ENCODE assay signal across 1 cellular context in genomic region chr7:6008668-6009611, GRCh38.
A peak's percentile ranks its signal among the peaks of the same experiment; 100 is the strongest.
TF ChIP-seq lines count a peak whose summit lies in the region.

TSS of gene AIMP2 (plus strand) at chr7:6009272. CDS start at chr7:6009364, 92 bp downstream.
TSS of gene PMS2 (minus strand) at chr7:6009049. CDS start at chr7:6009019, 30 bp downstream.

TF ChIP-seq in K562, 482 proteins besides CTCF, POLR2A, EP300 and RAD21 (continued from another document and continues in another):
- TF ChIP-seq CTBP1 (IDR thresholded peaks at IDR 0.05; ENCODE audit: borderline replicate concordance) = peak; percentile 79
- TF ChIP-seq TRIM24 (IDR thresholded peaks at IDR 0.05) = peak in 1 of 2 experiments; percentile 48; a peak in 1 of 4 replicates
- peak; percentile 99 for TF ChIP-seq ZNF511 (CRISPR knock-in tag; IDR thresholded peaks at IDR 0.05)
- peak; percentile 78 for TF ChIP-seq ZNF644 (tag; IDR thresholded peaks at IDR 0.05; ENCODE audit: low read depth)
- peak; percentile 96 for TF ChIP-seq NR2C1 (IDR thresholded peaks at IDR 0.05)
- TF ChIP-seq NR2C1 (tag; IDR thresholded peaks at IDR 0.05) = peak; percentile 97
- no peak for TF ChIP-seq EWSR1 (IDR thresholded peaks at IDR 0.05; ENCODE audit: borderline replicate concordance, low read depth, partially characterized antibody)
- peak; percentile 81; the same call in 1 of the 2 replicates for TF ChIP-seq ZNF165 (CRISPR knock-in tag; IDR thresholded peaks at IDR 0.05; ENCODE audit: borderline replicate concordance)
- TF ChIP-seq SIN3B (IDR thresholded peaks at IDR 0.05; ENCODE audit: low read depth) = peak; percentile 79
- peak; percentile 85 for TF ChIP-seq TAF1 (IDR thresholded peaks at IDR 0.05; ENCODE audit: control insufficient read depth, extremely low read depth, insufficient read depth, low read length, severe bottlenecking)
- TF ChIP-seq C11orf30 (IDR thresholded peaks at IDR 0.05; ENCODE audit: low read depth) = peak; percentile 55
- TF ChIP-seq ZNF76 (CRISPR knock-in tag; IDR thresholded peaks at IDR 0.05; ENCODE audit: borderline replicate concordance) = 0 out of 2 replicates have a peak, but pooled peaks have one; percentile 80
- peak; percentile 87; the same call in 1 of the 2 replicates for TF ChIP-seq RREB1 (CRISPR knock-in tag; IDR thresholded peaks at IDR 0.05)
- TF ChIP-seq PHF20 (IDR thresholded peaks at IDR 0.05; ENCODE audit: partially characterized antibody) = peak; percentile 60
- TF ChIP-seq KLF6 (CRISPR knock-in tag; IDR thresholded peaks at IDR 0.05; ENCODE audit: borderline replicate concordance) = peak; percentile 83; the same call in 1 of the 2 replicates
- no peak for TF ChIP-seq NFIX (CRISPR knock-in tag; IDR thresholded peaks at IDR 0.05; ENCODE audit: low read depth)
- TF ChIP-seq ADNP (tag; IDR thresholded peaks at IDR 0.05) = no peak
- peak; percentile 86; the same call in 1 of the 2 replicates for TF ChIP-seq SMAD3 (CRISPR knock-in tag; conservative IDR thresholded peaks at IDR 0.05)
- TF ChIP-seq ZNF217 (CRISPR knock-in tag; IDR thresholded peaks at IDR 0.05) = no peak
- no peak for TF ChIP-seq CBX8 (IDR thresholded peaks at IDR 0.05; ENCODE audit: borderline replicate concordance, extremely low read depth, low read depth, low read length, poor library complexity, severe bottlenecking)
- TF ChIP-seq DPF2 (IDR thresholded peaks at IDR 0.05) = no peak
- peak; percentile 69 for TF ChIP-seq HMGN3 (IDR thresholded peaks at IDR 0.05; ENCODE audit: borderline replicate concordance, extremely low read depth, insufficient read length, low read depth, low read length)
- peak; percentile 32; the same call in 1 of the 2 replicates for TF ChIP-seq MEF2D (tag; conservative IDR thresholded peaks at IDR 0.05; ENCODE audit: low read depth)
- TF ChIP-seq CAMTA2 (CRISPR knock-in tag; conservative IDR thresholded peaks at IDR 0.05) = no peak
- TF ChIP-seq POLR3A (IDR thresholded peaks at IDR 0.05; ENCODE audit: borderline replicate concordance, extremely low read depth, insufficient read depth, insufficient read length) = no peak
- peak; percentile 76; the same call in 1 of the 2 replicates for TF ChIP-seq ZBTB7A (IDR thresholded peaks at IDR 0.05; ENCODE audit: borderline replicate concordance, control insufficient read depth, low read depth, low read length)
- TF ChIP-seq MCM7 (IDR thresholded peaks at IDR 0.05) = no peak
- TF ChIP-seq NR3C1 (CRISPR knock-in tag; IDR thresholded peaks at IDR 0.05) = peak; percentile 93
- TF ChIP-seq ZNF280A (IDR thresholded peaks at IDR 0.05; ENCODE audit: low read depth, partially characterized antibody) = no peak
- TF ChIP-seq E2F3 (CRISPR knock-in tag; IDR thresholded peaks at IDR 0.05) = peak; percentile 93
- no peak for TF ChIP-seq MTA2 (IDR thresholded peaks at IDR 0.05; ENCODE audit: low read depth)
- TF ChIP-seq USF2 (CRISPR knock-in tag; IDR thresholded peaks at IDR 0.05) = peak; percentile 67
- TF ChIP-seq ZNF668 (CRISPR knock-in tag; IDR thresholded peaks at IDR 0.05) = peak; percentile 31; the same call in 1 of the 2 replicates
- TF ChIP-seq BRD9 (IDR thresholded peaks at IDR 0.05; ENCODE audit: low read depth, partially characterized antibody) = no peak
- no peak for TF ChIP-seq HNRNPUL1 (IDR thresholded peaks at IDR 0.05; ENCODE audit: low read length)
- no peak for TF ChIP-seq COPS2 (conservative IDR thresholded peaks at IDR 0.05)
- TF ChIP-seq ATF4 (CRISPR knock-in tag; IDR thresholded peaks at IDR 0.05) = peak; percentile 69
- no peak for TF ChIP-seq ZNF695 (CRISPR knock-in tag; IDR thresholded peaks at IDR 0.05)
- peak; percentile 80 for TF ChIP-seq ZBTB1 (CRISPR knock-in tag; IDR thresholded peaks at IDR 0.05; ENCODE audit: borderline replicate concordance, low read depth)
- TF ChIP-seq RBM14 (IDR thresholded peaks at IDR 0.05; ENCODE audit: borderline replicate concordance, insufficient read depth, low read depth, low read length) = 0 out of 2 replicates have a peak, but pooled peaks have one; percentile 34
- TF ChIP-seq SP1 (CRISPR knock-in tag; IDR thresholded peaks at IDR 0.05) = peak; percentile 90
- TF ChIP-seq JUN (IDR thresholded peaks at IDR 0.05; ENCODE audit: borderline replicate concordance, low read depth, low read length) = peak; percentile 82; the same call in 1 of the 2 replicates
- TF ChIP-seq JUN (CRISPR knock-in tag; IDR thresholded peaks at IDR 0.05; ENCODE audit: borderline replicate concordance) = peak; percentile 84; the same call in 1 of the 2 replicates
- TF ChIP-seq E2F1 (CRISPR knock-in tag; IDR thresholded peaks at IDR 0.05) = peak; percentile 95
- no peak for TF ChIP-seq PRPF4 (IDR thresholded peaks at IDR 0.05; ENCODE audit: insufficient read depth, low read depth, low read length, poor library complexity, severe bottlenecking)
- TF ChIP-seq PTBP1 (IDR thresholded peaks at IDR 0.05; ENCODE audit: low read depth, low read length) = no peak
- no peak for TF ChIP-seq ETS2 (tag; IDR thresholded peaks at IDR 0.05; ENCODE audit: borderline replicate concordance, poor library complexity, severe bottlenecking)
- peak; percentile 90 for TF ChIP-seq PKNOX1 (IDR thresholded peaks at IDR 0.05)
- TF ChIP-seq ZMIZ1 (IDR thresholded peaks at IDR 0.05; ENCODE audit: low read depth in 2 of 2, low read length in 2 of 2) = no peak
- 0 out of 2 replicates have a peak, but pooled peaks have one; percentile 13 for TF ChIP-seq KDM2B (CRISPR knock-in tag; IDR thresholded peaks at IDR 0.05)
- TF ChIP-seq ELF4 (CRISPR knock-in tag; IDR thresholded peaks at IDR 0.05) = no peak
- TF ChIP-seq SPI1 (IDR thresholded peaks at IDR 0.05; ENCODE audit: borderline replicate concordance, low read depth, low read length) = peak; percentile 44; the same call in 1 of the 2 replicates
- peak; percentile 98 for TF ChIP-seq ZNF282 (CRISPR knock-in tag; IDR thresholded peaks at IDR 0.05)
